Comparison of ENCODE assay signal across 24 cellular contexts in the genomic region with DNA sequence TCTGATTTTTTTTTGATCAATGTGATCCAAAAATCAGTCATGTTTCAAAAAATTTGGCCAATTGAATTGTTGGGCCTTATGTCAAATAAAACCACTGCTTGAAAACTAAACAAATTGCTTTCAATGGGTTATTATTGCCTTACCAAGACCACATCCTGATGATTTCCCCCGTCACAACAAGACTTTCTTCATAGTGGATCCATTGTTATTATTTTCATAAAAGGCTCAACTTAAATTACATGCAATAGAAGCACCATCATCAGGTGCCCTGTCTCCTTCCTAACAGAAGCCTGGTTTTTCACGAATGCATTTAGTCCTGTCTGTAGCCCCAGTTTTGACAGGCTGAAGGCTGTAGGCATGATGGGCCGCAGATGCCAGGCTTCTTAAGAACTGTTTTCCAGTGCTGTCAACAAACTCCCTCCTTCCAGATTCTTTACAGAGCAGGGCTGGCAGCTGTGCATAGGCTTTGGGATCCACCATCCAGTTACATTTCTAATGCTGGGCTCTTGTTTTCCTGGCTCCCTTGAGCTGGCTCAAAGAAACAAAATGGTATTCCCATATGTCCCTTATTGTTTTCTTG.
"Had no signal": no experiment of that assay in that cellular context is flagged by ENCODE, and none has a peak within 500 bp of the region (broad histone marks: within the 10 kb centered on the region; RNA-seq: fewer than 3 reads in every experiment).

No MANE protein-coding gene starts in this region.

- H3K4me2 ChIP-seq: hepatocyte had no signal

- H3K36me3 ChIP-seq: colonic mucosa, esophagus squamous epithelium, gastroesophageal sphincter, heart left ventricle, lower lobe of right lung had no signal

- H3K9me3 ChIP-seq: colonic mucosa, lower lobe of right lung, mucosa of descending colon had no signal

- DNase-seq: colonic mucosa; cortex of kidney; effector CD8-positive, alpha-beta T cell; effector memory CD8-positive, alpha-beta T cell; endodermal cell; erythroblast; esophagus squamous epithelium; foreskin fibroblast; heart left ventricle; hypothalamus; immature natural killer cell; islet precursor cell; kidney; kidney glomerular epithelial cell; left colon; left ventricle myocardium superior; lower lobe of right lung; mesenchymal stem cell; mucosa of descending colon; naive B cell; naive thymus-derived CD8-positive, alpha-beta T cell had no signal

- H3K4me3 ChIP-seq: colonic mucosa, esophagus squamous epithelium, gastroesophageal sphincter, heart left ventricle, hepatocyte, lower lobe of right lung, mucosa of descending colon had no signal

- H3K27me3 ChIP-seq: colonic mucosa, esophagus squamous epithelium, gastroesophageal sphincter, heart left ventricle, hepatocyte had no signal

- H3K27ac ChIP-seq: colonic mucosa, epithelial cell of prostate, esophagus squamous epithelium, gastroesophageal sphincter, heart left ventricle, hepatocyte, lower lobe of right lung had no signal

- H3K79me2 ChIP-seq: hepatocyte had no signal

- H3K4me1 ChIP-seq: colonic mucosa, gastroesophageal sphincter, heart left ventricle, lower lobe of right lung had no signal

- H2AFZ ChIP-seq: hepatocyte had no signal
